Comparison of ENCODE assay signal across 23 cellular contexts in genomic region chr9:133918123-133918813, GRCh38.
DNase-seq lines count a peak whose midpoint lies in the region; ATAC-seq and TF ChIP-seq lines count a peak whose summit lies in the region.
"Had no signal": no experiment of that assay in that cellular context is flagged by ENCODE, and none has a peak within 500 bp of the region (broad histone marks: within the 10 kb centered on the region; RNA-seq: fewer than 3 reads in every experiment).

No MANE protein-coding gene starts in this region.

- H3K36me3 Mint-ChIP-seq in activated naive CD4-positive, alpha-beta T cell treated with anti-CD3 and anti-CD28 coated beads for 36 hours (ENCODE audit: low read depth) = no peaks in the 10 kb centered on the region
- no peaks in the 10 kb centered on the region for H3K36me3 Mint-ChIP-seq in activated naive CD4-positive, alpha-beta T cell treated with anti-CD3 and anti-CD28 coated beads, Interleukin-2, amount 50 U/mL, for 72 hours

- TF ChIP-seq CTCF in coronary artery (IDR thresholded peaks at IDR 0.05) = no peak

- no peaks in the 10 kb centered on the region for H3K36me3 ChIP-seq in stomach smooth muscle (ENCODE audit: control insufficient read depth in 2 of 2, insufficient read depth in 2 of 2, low read length in 2 of 2)
- H3K36me3 ChIP-seq: ovary, thoracic aorta had no signal

- peak overlapping the region; percentile 24 for H3K27ac Mint-ChIP-seq in activated naive CD4-positive, alpha-beta T cell treated with anti-CD3 and anti-CD28 coated beads for 36 hours
- no peak overlapping the region for H3K27ac Mint-ChIP-seq in activated naive CD4-positive, alpha-beta T cell treated with anti-CD3 and anti-CD28 coated beads, Interleukin-2, amount 50 U/mL, for 72 hours
- H3K27ac Mint-ChIP-seq: activated CD4-positive, alpha-beta T cell treated with anti-CD3 and anti-CD28 coated beads, Interleukin-2, amount 10 ng/mL, durations not matched to agents 24 days and 14 days had no signal

- no peaks in the 10 kb centered on the region for H3K27me3 ChIP-seq in stomach smooth muscle (ENCODE audit: control insufficient read depth in 1 of 2, insufficient read depth in 2 of 2, low read length in 2 of 2)
- H3K27me3 ChIP-seq: ovary had no signal

- H3K27ac ChIP-seq in coronary artery = peak overlapping the region in 1 of 2 donors; percentile 40
- no peak overlapping the region for H3K27ac ChIP-seq in stomach smooth muscle (ENCODE audit: low read length)
- H3K27ac ChIP-seq: 22Rv1, ovary, thoracic aorta had no signal

- DNase-seq in activated naive CD4-positive, alpha-beta T cell treated with anti-CD3 and anti-CD28 coated beads for 36 hours = no peak
- DNase-seq in activated naive CD4-positive, alpha-beta T cell treated with anti-CD3 and anti-CD28 coated beads, Interleukin-2, amount 50 U/mL, for 72 hours (ENCODE audit: low spot score in 2 of 2) = no peak
- DNase-seq in coronary artery (ENCODE audit: low spot score) (no peak), lung microvascular endothelial cell (ENCODE audit: low read depth in 2 of 2) (peak; percentile 29 to 31), SHP77 treated with DMSO at 0.1 percent for 48 hours (lab: John Stamatoyannopoulos, UW) (no peak)
- DNase-seq in activated CD4-positive, CD25-positive, alpha-beta regulatory T cell treated with anti-CD3 and anti-CD28 coated beads, Interleukin-2, amount 50 U/mL, for 72 hours = no peak
- DNase-seq: activated CD4-positive, alpha-beta T cell treated with anti-CD3 and anti-CD28 coated beads, Interleukin-2, amount 10 ng/mL, durations not matched to agents 24 days and 14 days; activated CD8-positive, alpha-beta memory T cell treated with anti-CD3 and anti-CD28 coated beads, Interleukin-2, amount 50 U/mL, for 48 hours; activated gamma-delta T cell; cortex of kidney; NCI-H1417 treated with DMSO at 0.1 percent for 48 hours; NCI-H2171; NCI-H69; ovary; stimulated activated CD4-positive, alpha-beta T cell treated with anti-CD3 and anti-CD28 coated beads, Interleukin-4, amount 100 ng/mL, for 24 hours; stimulated activated CD8-positive, alpha-beta memory T cell treated with anti-CD3 and anti-CD28 coated beads, Interleukin-4, amount 100 ng/mL, for 48 hours had no signal

- H3K4me3 ChIP-seq in coronary artery (peak overlapping the region; percentile 42), stomach smooth muscle (ENCODE audit: low read length in 2 of 2) (peak overlapping the region; percentile 32 to 52)
- H3K4me3 ChIP-seq: ovary, thoracic aorta had no signal

- peaks cover 2% of the 10 kb centered on the region for H3K4me1 Mint-ChIP-seq in activated naive CD4-positive, alpha-beta T cell treated with anti-CD3 and anti-CD28 coated beads for 36 hours (ENCODE audit: low read depth)
- H3K4me1 Mint-ChIP-seq: activated CD4-positive, alpha-beta T cell treated with anti-CD3 and anti-CD28 coated beads, Interleukin-2, amount 10 ng/mL, durations not matched to agents 24 days and 14 days had no signal

- H3K4me3 Mint-ChIP-seq in activated naive CD4-positive, alpha-beta T cell treated with anti-CD3 and anti-CD28 coated beads for 36 hours = no peak overlapping the region
- H3K4me3 Mint-ChIP-seq: activated CD4-positive, alpha-beta T cell treated with anti-CD3 and anti-CD28 coated beads, Interleukin-2, amount 10 ng/mL, durations not matched to agents 24 days and 14 days had no signal

- peaks cover 9% of the 10 kb centered on the region for H3K27me3 Mint-ChIP-seq in activated naive CD4-positive, alpha-beta T cell treated with anti-CD3 and anti-CD28 coated beads for 36 hours (ENCODE audit: low read depth)
- H3K27me3 Mint-ChIP-seq: activated CD4-positive, alpha-beta T cell treated with anti-CD3 and anti-CD28 coated beads, Interleukin-2, amount 10 ng/mL, durations not matched to agents 24 days and 14 days had no signal

- no peaks in the 10 kb centered on the region for H3K9me3 ChIP-seq in stomach smooth muscle (ENCODE audit: control insufficient read depth in 2 of 2, low read length in 2 of 2)
- H3K9me3 ChIP-seq: ovary, thoracic aorta had no signal

- H3K9ac ChIP-seq in stomach smooth muscle (ENCODE audit: low read length in 2 of 2) = no peak overlapping the region

- peaks cover 7% of the 10 kb centered on the region for H3K4me1 ChIP-seq in stomach smooth muscle (ENCODE audit: control insufficient read depth, insufficient read depth, low read length)

- no peaks in the 10 kb centered on the region for H3K9me3 Mint-ChIP-seq in activated naive CD4-positive, alpha-beta T cell treated with anti-CD3 and anti-CD28 coated beads for 36 hours
- no peaks in the 10 kb centered on the region for H3K9me3 Mint-ChIP-seq in activated naive CD4-positive, alpha-beta T cell treated with anti-CD3 and anti-CD28 coated beads, Interleukin-2, amount 50 U/mL, for 72 hours
- H3K9me3 Mint-ChIP-seq: activated CD4-positive, alpha-beta T cell treated with anti-CD3 and anti-CD28 coated beads, Interleukin-2, amount 10 ng/mL, durations not matched to agents 24 days and 14 days had no signal

- ATAC-seq in activated naive CD4-positive, alpha-beta T cell treated with anti-CD3 and anti-CD28 coated beads, Interleukin-2, amount 50 U/mL, for 72 hours = no peak
- no peak for ATAC-seq in GM19395 (IDR thresholded peaks at IDR 0.05; ENCODE audit: unreplicated experiment)
- ATAC-seq: esophagus mucosa, HCT116, SK-N-SH treated with all-trans-retinoic acid at 6 μM for 48 hours had no signal

- intact Hi-C loops in activated naive CD4-positive, alpha-beta T cell treated with anti-CD3 and anti-CD28 coated beads for 36 hours (cut with micrococcal nuclease) = no loop called here

- CTCF ChIA-PET in activated naive CD4-positive, alpha-beta T cell treated with anti-CD3 and anti-CD28 coated beads for 36 hours (lab: Charles Lee) = no interaction called here

Comparison
In these comparisons a context has a peak if more than half of its experiments do, and no peak if none do; other contexts are left out.
1. DNase-seq: peak in lung microvascular endothelial cell (2 of 2); none in activated naive CD4-positive, alpha-beta T cell treated with anti-CD3 and anti-CD28 coated beads for 36 hours (single experiment), activated naive CD4-positive, alpha-beta T cell treated with anti-CD3 and anti-CD28 coated beads, Interleukin-2, amount 50 U/mL, for 72 hours (0 of 2), coronary artery (single experiment), SHP77 treated with DMSO at 0.1 percent for 48 hours (single experiment) and activated CD4-positive, CD25-positive, alpha-beta regulatory T cell treated with anti-CD3 and anti-CD28 coated beads, Interleukin-2, amount 50 U/mL, for 72 hours (single experiment).